In genomic region chr5:67268233-67269011, GRCh38 we compare ENCODE assay signal across 8 cellular contexts.
A peak's percentile ranks its signal among the peaks of the same experiment; 100 is the strongest.
DNase-seq lines count a peak whose midpoint lies in the region; ATAC-seq and TF ChIP-seq lines count a peak whose summit lies in the region.

No MANE protein-coding gene starts in this region.

- peak; percentile 98 for DNase-seq in HCEC 1CT
- peak; percentile 67 for DNase-seq in left cardiac atrium
- DNase-seq in retina: peak; percentile 82
- DNase-seq in activated CD8-positive, alpha-beta memory T cell treated with anti-CD3 and anti-CD28 coated beads for 24 hours: no peak

- no peak for TF ChIP-seq CTCF in WI38 (IDR thresholded peaks at IDR 0.05; ENCODE audit: low read depth, low read length)

- ATAC-seq in left cardiac atrium (peak; percentile 84 to 91), HG02885 (IDR thresholded peaks at IDR 0.05; ENCODE audit: poor library complexity, unreplicated experiment) (no peak), HG03571 (IDR thresholded peaks at IDR 0.05; ENCODE audit: unreplicated experiment) (no peak), HG03442 (IDR thresholded peaks at IDR 0.05; ENCODE audit: unreplicated experiment) (no peak)

- peak overlapping the region; percentile 32 for H3K4me3 ChIP-seq in WI38 (ENCODE audit: low read depth, low read length)

- intact Hi-C loops in left cardiac atrium (cut with DNase I): no loop called here

Comparison
In these comparisons a context has a peak if more than half of its experiments do, and no peak if none do; other contexts are left out.
1. ATAC-seq: peak in left cardiac atrium (2 of 2); none in HG02885 (single experiment), HG03571 (single experiment) and HG03442 (single experiment).